26 cellular contexts compared by ENCODE assay signal in the genomic region with DNA sequence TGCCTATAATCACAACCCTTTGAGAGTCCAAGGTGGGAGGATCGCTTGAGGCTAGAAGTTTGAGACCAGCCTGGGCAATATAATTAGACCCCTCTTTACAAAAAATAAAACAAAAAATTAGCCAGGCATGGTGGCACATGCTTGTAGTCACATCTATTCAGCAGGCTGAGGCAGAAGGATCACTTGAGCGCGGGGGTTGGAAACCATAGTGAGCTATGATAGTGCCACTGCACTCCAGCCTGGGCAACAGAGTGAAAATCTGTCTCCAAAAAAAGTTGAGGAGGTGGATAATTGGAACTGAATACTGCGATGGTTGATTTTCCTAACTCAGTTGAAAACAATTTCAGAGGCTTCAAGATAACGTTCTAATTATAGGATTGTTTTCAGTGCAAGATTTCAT. TPM values are rescaled to one million over a fixed set of nuclear protein-coding genes. Genes with fewer than 3 reads are reported as not detected.
DNase-seq lines count a peak whose midpoint lies in the region; ATAC-seq and TF ChIP-seq lines count a peak whose summit lies in the region.
"Had no signal": no experiment of that assay in that cellular context is flagged by ENCODE, and none has a peak within 500 bp of the region (broad histone marks: within the 10 kb centered on the region; RNA-seq: fewer than 3 reads in every experiment).

No MANE protein-coding gene starts in this region.

- peaks cover 5% of the 10 kb centered on the region for H3K36me3 Mint-ChIP-seq in chondrocyte (ENCODE audit: low read depth)
- H3K36me3 Mint-ChIP-seq: CD14-positive monocyte; CD4-positive, alpha-beta memory T cell; CD4-positive, CD25-positive, alpha-beta regulatory T cell; CD8-positive, alpha-beta memory T cell had no signal

- no peaks in the 10 kb centered on the region for H3K9me3 Mint-ChIP-seq in chondrocyte (ENCODE audit: low read depth)

- peaks cover 44% of the 10 kb centered on the region for H3K4me1 Mint-ChIP-seq in chondrocyte (ENCODE audit: low read depth)
- H3K4me1 Mint-ChIP-seq: CD14-positive monocyte; CD4-positive, alpha-beta memory T cell; CD8-positive, alpha-beta memory T cell had no signal

- peak overlapping the region; percentile 15 for H3K27ac Mint-ChIP-seq in chondrocyte (ENCODE audit: unreplicated experiment)
- H3K27ac Mint-ChIP-seq: CD14-positive monocyte; CD4-positive, alpha-beta memory T cell; CD4-positive, CD25-positive, alpha-beta regulatory T cell; CD8-positive, alpha-beta memory T cell had no signal

- TF ChIP-seq CTCF in chondrocyte (IDR thresholded peaks at IDR 0.05) = no peak

- no peak for ATAC-seq in HG03095 (IDR thresholded peaks at IDR 0.05; ENCODE audit: unreplicated experiment)
- ATAC-seq: A549, GM12878 had no signal

- no peak overlapping the region for H3K4me3 Mint-ChIP-seq in chondrocyte (ENCODE audit: unreplicated experiment)
- H3K4me3 Mint-ChIP-seq: CD14-positive monocyte; CD4-positive, alpha-beta memory T cell; CD4-positive, CD25-positive, alpha-beta regulatory T cell; CD8-positive, alpha-beta memory T cell had no signal

- no peaks in the 10 kb centered on the region for H3K27me3 Mint-ChIP-seq in chondrocyte (ENCODE audit: low read depth)
- H3K27me3 Mint-ChIP-seq: CD4-positive, alpha-beta memory T cell; CD4-positive, CD25-positive, alpha-beta regulatory T cell; CD8-positive, alpha-beta memory T cell had no signal

- peak; percentile 58 for DNase-seq in Ammon's horn (ENCODE audit: low spot score)
- DNase-seq in chondrocyte (ENCODE audit: low spot score) = no peak
- peak; percentile 10 for DNase-seq in occipital lobe (lab: John Stamatoyannopoulos, UW)
- peak; percentile 7 for DNase-seq in putamen (ENCODE audit: low spot score)
- DNase-seq in Kasumi-1 (lab: John Stamatoyannopoulos, UW) = no peak
- no peak for DNase-seq in SW480 (ENCODE audit: low spot score)
- DNase-seq in superior temporal gyrus (ENCODE audit: extremely low spot score) = no peak
- DNase-seq: AML-193; BE2C; C1 segment of cervical spinal cord; CD4-positive, alpha-beta memory T cell; CD4-positive, CD25-positive, alpha-beta regulatory T cell; CD8-positive, alpha-beta memory T cell; COR-L47; DMS 273 treated with DMSO at 0.1 percent for 48 hours; DMS153; DMS53; DMS79; DND-41; EL; GDM1 had no signal

RNA-seq across cellular contexts. Expression of a gene that starts 52.6 kb away (rescaled TPM):
- 562 to 605 TPM (median 604 TPM) in 3 replicates for total RNA-seq in chondrocyte
- total RNA-seq in occipital lobe = 78.0 TPM
- total RNA-seq: CD4-positive, alpha-beta memory T cell; CD4-positive, CD25-positive, alpha-beta regulatory T cell; CD8-positive, alpha-beta memory T cell; G401 had no signal

Comparison
In these comparisons a context has a peak if more than half of its experiments do, and no peak if none do; other contexts are left out.
1. DNase-seq: peak in Ammon's horn (single experiment), occipital lobe (single experiment) and putamen (single experiment); none in chondrocyte (single experiment), Kasumi-1 (0 of 2), SW480 (single experiment) and superior temporal gyrus (single experiment).